ENCODE assay signal across 18 cellular contexts in the genomic region with DNA sequence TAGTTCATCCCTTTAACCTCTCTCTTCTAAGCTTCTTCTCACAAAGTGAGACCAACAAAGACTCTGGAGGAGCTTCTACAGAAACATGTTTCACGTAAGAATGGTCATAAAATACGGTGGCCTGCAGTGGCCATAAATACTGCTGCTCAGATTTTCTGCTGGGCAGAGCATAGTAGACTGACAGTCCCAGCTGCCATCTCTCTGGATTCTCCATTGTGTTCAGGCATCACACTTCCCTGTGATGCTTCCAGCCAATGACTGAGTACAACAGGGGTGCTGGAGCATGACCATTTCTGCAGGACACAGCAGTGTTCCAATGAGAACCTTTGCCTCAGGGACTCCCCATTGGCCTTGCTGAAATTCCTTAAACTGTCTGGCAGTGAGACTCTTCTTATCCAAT.
DNase-seq lines count a peak whose midpoint lies in the region; ATAC-seq and TF ChIP-seq lines count a peak whose summit lies in the region.
"Had no signal": no experiment of that assay in that cellular context is flagged by ENCODE, and none has a peak within 500 bp of the region (broad histone marks: within the 10 kb centered on the region; RNA-seq: fewer than 3 reads in every experiment).

No MANE protein-coding gene starts in this region.

- H2BK120ac ChIP-seq in IMR-90 (ENCODE audit: low read depth, low read length) = no peak overlapping the region

- POLR2A ChIA-PET in IMR-90 (lab: Charles Lee; ENCODE audit: unreplicated experiment) (no interaction called here), PC-3 (lab: Charles Lee; ENCODE audit: unreplicated experiment) (no interaction called here)
- POLR2A ChIA-PET in activated CD4-positive, alpha-beta memory T cell treated with anti-CD3 and anti-CD28 coated beads, Interleukin-2, amount 10 ng/mL, durations not matched to agents 7 days and 5 days (lab: Charles Lee) = no interaction called here

- no peaks in the 10 kb centered on the region for H3K79me1 ChIP-seq in IMR-90 (ENCODE audit: low read depth in 1 of 2, low read length in 2 of 2)

- H3K9me1 ChIP-seq in IMR-90 (ENCODE audit: insufficient read depth, low read length) = no peaks in the 10 kb centered on the region

- no peak for ATAC-seq in IMR-90 (ENCODE audit: low read depth)
- no peak for ATAC-seq in PC-3
- peak; percentile 24 for ATAC-seq in stimulated activated effector memory CD8-positive, alpha-beta T cell treated with anti-CD3 and anti-CD28 coated beads, Interleukin-12 subunit alpha, Interleukin-12 subunit beta, amount 100 ng/mL, for 72 hours
- ATAC-seq: CD8-positive, alpha-beta T cell; HCT116 had no signal

- H3K4me1 Mint-ChIP-seq in stimulated activated effector memory CD8-positive, alpha-beta T cell treated with anti-CD3 and anti-CD28 coated beads, Interleukin-12 subunit alpha, Interleukin-12 subunit beta, amount 100 ng/mL, for 72 hours = no peaks in the 10 kb centered on the region
- H3K4me1 Mint-ChIP-seq in activated CD4-positive, alpha-beta memory T cell treated with anti-CD3 and anti-CD28 coated beads, Interleukin-2, amount 10 ng/mL, durations not matched to agents 7 days and 5 days = no peaks in the 10 kb centered on the region
- H3K4me1 Mint-ChIP-seq: CD4-positive, CD25-positive, alpha-beta regulatory T cell had no signal

- no peak overlapping the region for H3K4me2 ChIP-seq in IMR-90 (ENCODE audit: low read depth, low read length)
- no peak overlapping the region for H3K4me2 ChIP-seq in PC-3 (ENCODE audit: low read length)
- H3K4me2 ChIP-seq: BLaER1 had no signal

- H3K4ac ChIP-seq in IMR-90 (ENCODE audit: low read depth, low read length) = no peak overlapping the region

- H2BK5ac ChIP-seq in IMR-90 (ENCODE audit: low read depth, low read length, poor library complexity, severe bottlenecking) = no peak overlapping the region

- no peak for TF ChIP-seq CTCF in IMR-90 (conservative IDR thresholded peaks at IDR 0.05; ENCODE audit: low read depth, low read length)
- TF ChIP-seq CTCF in PC-3 (conservative IDR thresholded peaks at IDR 0.05; ENCODE audit: low read depth, low read length) = no peak
- no peak for TF ChIP-seq CTCF in adrenal gland (IDR thresholded peaks at IDR 0.05)

- H3K79me2 ChIP-seq in PC-3 (ENCODE audit: low read length) = no peaks in the 10 kb centered on the region

- no peak overlapping the region for H3K4me3 Mint-ChIP-seq in stimulated activated effector memory CD8-positive, alpha-beta T cell treated with anti-CD3 and anti-CD28 coated beads, Interleukin-12 subunit alpha, Interleukin-12 subunit beta, amount 100 ng/mL, for 72 hours
- no peak overlapping the region for H3K4me3 Mint-ChIP-seq in activated CD4-positive, alpha-beta memory T cell treated with anti-CD3 and anti-CD28 coated beads, Interleukin-2, amount 10 ng/mL, durations not matched to agents 7 days and 5 days
- H3K4me3 Mint-ChIP-seq: CD4-positive, CD25-positive, alpha-beta regulatory T cell; CD8-positive, alpha-beta T cell; H9 had no signal

- H2BK15ac ChIP-seq in IMR-90 (ENCODE audit: low read depth, low read length) = no peak overlapping the region

- DNase-seq in IMR-90 (no peak), PC-3 (no peak), myocyte (ENCODE audit: low read depth) (peak; percentile 6), adrenal gland (no peak), UCSD-AML1 (lab: John Stamatoyannopoulos, UW; ENCODE audit: unreplicated experiment) (no peak)
- no peak for DNase-seq in stimulated activated effector memory CD8-positive, alpha-beta T cell treated with anti-CD3 and anti-CD28 coated beads, Interleukin-12 subunit alpha, Interleukin-12 subunit beta, amount 100 ng/mL, for 72 hours (ENCODE audit: low spot score in 2 of 2)
- DNase-seq in activated CD4-positive, alpha-beta memory T cell treated with anti-CD3 and anti-CD28 coated beads, Interleukin-2, amount 10 ng/mL, durations not matched to agents 7 days and 5 days = no peak
- no peak for DNase-seq in activated CD4-positive, alpha-beta T cell treated with anti-CD3 and anti-CD28 coated beads, Interleukin-2, amount 50 U/mL, for 48 hours
- DNase-seq: Caco-2; CD4-positive, CD25-positive, alpha-beta regulatory T cell; CD8-positive, alpha-beta T cell; DMS153; DND-41; GM23248; H9 had no signal

- no peak for TF ChIP-seq POLR2A in IMR-90 (IDR thresholded peaks at IDR 0.05; ENCODE audit: low read depth, low read length)
- TF ChIP-seq POLR2A in adrenal gland (IDR thresholded peaks at IDR 0.05) = no peak

- H3K36me3 ChIP-seq in IMR-90 (ENCODE audit: control insufficient read depth, insufficient read depth, low read length) (no peaks in the 10 kb centered on the region), PC-3 (ENCODE audit: low read depth, low read length) (no peaks in the 10 kb centered on the region), adrenal gland (replicated peaks in 1 of 2) (no peaks in the 10 kb centered on the region)
- H3K36me3 ChIP-seq: BLaER1 had no signal

- peaks cover 15% of the 10 kb centered on the region for H3K9me3 Mint-ChIP-seq in stimulated activated effector memory CD8-positive, alpha-beta T cell treated with anti-CD3 and anti-CD28 coated beads, Interleukin-12 subunit alpha, Interleukin-12 subunit beta, amount 100 ng/mL, for 72 hours
- H3K9me3 Mint-ChIP-seq in activated CD4-positive, alpha-beta memory T cell treated with anti-CD3 and anti-CD28 coated beads, Interleukin-2, amount 10 ng/mL, durations not matched to agents 7 days and 5 days = peaks cover 3% of the 10 kb centered on the region

- no peaks in the 10 kb centered on the region for H3K4me1 ChIP-seq in IMR-90 (ENCODE audit: control insufficient read depth, insufficient read depth, low read length)
- H3K4me1 ChIP-seq in PC-3 (ENCODE audit: insufficient read depth, low read length) = no peaks in the 10 kb centered on the region
- no peaks in the 10 kb centered on the region for H3K4me1 ChIP-seq in adrenal gland (replicated peaks in 1 of 2)
- H3K4me1 ChIP-seq: BLaER1, Caco-2 had no signal

- H4K8ac ChIP-seq in IMR-90 (ENCODE audit: low read depth in 2 of 2, low read length in 2 of 2) = no peak overlapping the region

- H3K27ac ChIP-seq in IMR-90 (ENCODE audit: insufficient read depth, low read length) (no peak overlapping the region), PC-3 (ENCODE audit: low read length) (no peak overlapping the region), adrenal gland (no peak overlapping the region)
- H3K27ac ChIP-seq: BLaER1, C4-2B, GM23248 had no signal

- H2BK20ac ChIP-seq in IMR-90 (ENCODE audit: low read depth, low read length) = no peak overlapping the region

- H3K56ac ChIP-seq in IMR-90 (ENCODE audit: extremely low read depth, insufficient read depth, low read length) = no peak overlapping the region

- no peak overlapping the region for H3K27ac Mint-ChIP-seq in stimulated activated effector memory CD8-positive, alpha-beta T cell treated with anti-CD3 and anti-CD28 coated beads, Interleukin-12 subunit alpha, Interleukin-12 subunit beta, amount 100 ng/mL, for 72 hours
- H3K27ac Mint-ChIP-seq in activated CD4-positive, alpha-beta memory T cell treated with anti-CD3 and anti-CD28 coated beads, Interleukin-2, amount 10 ng/mL, durations not matched to agents 7 days and 5 days = no peak overlapping the region
- H3K27ac Mint-ChIP-seq: CD4-positive, CD25-positive, alpha-beta regulatory T cell; CD8-positive, alpha-beta T cell; H9 had no signal

- H4K5ac ChIP-seq in IMR-90 (ENCODE audit: low read depth, low read length) = no peak overlapping the region

- H3K36me3 Mint-ChIP-seq in stimulated activated effector memory CD8-positive, alpha-beta T cell treated with anti-CD3 and anti-CD28 coated beads, Interleukin-12 subunit alpha, Interleukin-12 subunit beta, amount 100 ng/mL, for 72 hours = no peaks in the 10 kb centered on the region
- H3K36me3 Mint-ChIP-seq in activated CD4-positive, alpha-beta memory T cell treated with anti-CD3 and anti-CD28 coated beads, Interleukin-2, amount 10 ng/mL, durations not matched to agents 7 days and 5 days (ENCODE audit: low read depth) = no peaks in the 10 kb centered on the region
- H3K36me3 Mint-ChIP-seq: CD4-positive, CD25-positive, alpha-beta regulatory T cell; CD8-positive, alpha-beta T cell had no signal

- intact Hi-C loops in IMR-90 (cut with micrococcal nuclease) = no loop called here
- intact Hi-C loops in PC-3 (cut with micrococcal nuclease) = no loop called here
- intact Hi-C loops in adrenal gland (cut with DNase I) = no loop called here

- H3K27me3 ChIP-seq in IMR-90 (ENCODE audit: control insufficient read depth, insufficient read depth, low read length) (no peaks in the 10 kb centered on the region), PC-3 (ENCODE audit: low read length) (no peaks in the 10 kb centered on the region), adrenal gland (no peaks in the 10 kb centered on the region)
- H3K27me3 ChIP-seq: BLaER1 had no signal

- H3F3A ChIP-seq in PC-3 (ENCODE audit: low read length, unreplicated experiment) = no peaks in the 10 kb centered on the region

- H2AK5ac ChIP-seq in IMR-90 (ENCODE audit: low read depth, low read length) = no peak overlapping the region

- H3K9ac ChIP-seq in IMR-90 (ENCODE audit: low read depth, low read length) (no peak overlapping the region), PC-3 (ENCODE audit: low read length) (no peak overlapping the region)
- H3K9ac ChIP-seq: BLaER1, GM23248 had no signal

- no peak overlapping the region for H3K18ac ChIP-seq in IMR-90 (ENCODE audit: low read depth, low read length)

- H2AK9ac ChIP-seq in IMR-90 (replicated peaks; ENCODE audit: low read depth, low read length, poor library complexity) = no peak overlapping the region

- H4K91ac ChIP-seq in IMR-90 (ENCODE audit: insufficient read depth, low read depth, low read length) = no peak overlapping the region

- no peaks in the 10 kb centered on the region for H3K9me2 ChIP-seq in PC-3 (replicated peaks; ENCODE audit: low read length)

- no peak overlapping the region for H3K14ac ChIP-seq in IMR-90 (replicated peaks; ENCODE audit: low read depth, low read length)

- no peaks in the 10 kb centered on the region for H3K27me3 Mint-ChIP-seq in activated CD4-positive, alpha-beta memory T cell treated with anti-CD3 and anti-CD28 coated beads, Interleukin-2, amount 10 ng/mL, durations not matched to agents 7 days and 5 days
- H3K27me3 Mint-ChIP-seq: CD4-positive, CD25-positive, alpha-beta regulatory T cell had no signal

- dilution Hi-C loops in IMR-90 (cut with HindIII; ENCODE audit: low sequenced_read_pairs, unreplicated experiment) = no loop called here

- H2AFZ ChIP-seq in IMR-90 (replicated peaks; ENCODE audit: low read length, poor library complexity) = peak overlapping the region; percentile 60
- H2AFZ ChIP-seq in PC-3 (ENCODE audit: low read length) = 0 out of 2 replicates have a peak overlapping the region, but pooled peaks have one; percentile 15
- H2AFZ ChIP-seq: GM23248 had no signal

- H3K4me3 ChIP-seq in IMR-90 (ENCODE audit: insufficient read depth, low read depth, low read length) (no peak overlapping the region), PC-3 (ENCODE audit: low read length) (no peak overlapping the region), adrenal gland (no peak overlapping the region)
- H3K4me3 ChIP-seq: BLaER1, GM23248 had no signal

- in situ Hi-C loops in IMR-90 (cut with MboI; ENCODE audit: low sequenced_read_pairs) = no loop called here

- H4K20me1 ChIP-seq in IMR-90 (ENCODE audit: insufficient read depth, low read length) (no peaks in the 10 kb centered on the region), PC-3 (ENCODE audit: low read length) (no peaks in the 10 kb centered on the region)
- H4K20me1 ChIP-seq: BLaER1 had no signal

- CTCF ChIA-PET in IMR-90 (lab: Yijun Ruan, JAX) = no interaction called here
- CTCF ChIA-PET in PC-3 (lab: Charles Lee) = no interaction called here
- CTCF ChIA-PET in activated CD4-positive, alpha-beta memory T cell treated with anti-CD3 and anti-CD28 coated beads, Interleukin-2, amount 10 ng/mL, durations not matched to agents 7 days and 5 days (lab: Charles Lee) = no interaction called here

- BruUV-seq in IMR-90 (replicated peaks; lab: Mats Ljungman, UMichigan) (no TSS peak), PC-3 (replicated peaks; lab: Mats Ljungman, UMichigan) (no TSS peak)

- TF ChIP-seq RAD21 in IMR-90 (IDR thresholded peaks at IDR 0.05; ENCODE audit: low read length) = no peak

- no CpG with 5 or more reads among the region's 2 CpGs for WGBS in IMR-90 (ENCODE audit: extremely low coverage in 2 of 2, insufficient read length in 1 of 2), 2 experiments
- WGBS in adrenal gland, 4 donors = 75 to 91% (median 81%) methylated on average over 2 of the region's 2 CpGs

- H3K23ac ChIP-seq in IMR-90 (ENCODE audit: low read depth, low read length) = no peak overlapping the region

- H3K9me3 ChIP-seq in IMR-90 (ENCODE audit: control insufficient read depth, insufficient read depth, low read length) = no peaks in the 10 kb centered on the region
- no peaks in the 10 kb centered on the region for H3K9me3 ChIP-seq in PC-3 (ENCODE audit: low read length)
- H3K9me3 ChIP-seq in adrenal gland (replicated peaks in 1 of 3) = no peaks in the 10 kb centered on the region
- H3K9me3 ChIP-seq: BLaER1, Caco-2 had no signal
